Comparison of ENCODE assay signal across 11 cellular contexts in genomic region chr2:138716183-138716582, GRCh38.
DNase-seq lines count a peak whose midpoint lies in the region; ATAC-seq and TF ChIP-seq lines count a peak whose summit lies in the region.
"Had no signal": no experiment of that assay in that cellular context is flagged by ENCODE, and none has a peak within 500 bp of the region (broad histone marks: within the 10 kb centered on the region; RNA-seq: fewer than 3 reads in every experiment).

No MANE protein-coding gene starts in this region.

- CTCF ChIA-PET in Panc1 (lab: Charles Lee) = no interaction called here

- no peaks in the 10 kb centered on the region for H3K9me3 Mint-ChIP-seq in memory B cell

- DNase-seq in NCI-H82 (lab: John Stamatoyannopoulos, UW) (peak; percentile 40), NCI-H82 treated with DMSO at 0.1 percent for 48 hours (lab: John Stamatoyannopoulos, UW; ENCODE audit: unreplicated experiment) (no peak), Panc1 (ENCODE audit: low read depth, low spot score) (no peak), memory B cell (ENCODE audit: low spot score in 2 of 2) (no peak), NCI-H128 (lab: John Stamatoyannopoulos, UW; ENCODE audit: unreplicated experiment) (no peak)
- DNase-seq: amygdala, EL, NCI-H524 treated with DMSO at 0.1 percent for 48 hours had no signal

- no peak overlapping the region for H3K27ac ChIP-seq in Panc1 (ENCODE audit: low read length)

- no peaks in the 10 kb centered on the region for H3K36me3 Mint-ChIP-seq in memory B cell

- H3K4me3 Mint-ChIP-seq in memory B cell = no peak overlapping the region

- POLR2A ChIA-PET in Panc1 (lab: Charles Lee) = no interaction called here

- intact Hi-C loops in Panc1 (cut with micrococcal nuclease; ENCODE audit: unreplicated experiment) = no loop called here

- no peaks in the 10 kb centered on the region for H3K36me3 ChIP-seq in Panc1 (ENCODE audit: control insufficient read depth, insufficient read depth, low read length)

- peaks cover 8% of the 10 kb centered on the region for H3K27me3 Mint-ChIP-seq in memory B cell

- no TSS peak for BruUV-seq in Panc1 (replicated peaks; lab: Mats Ljungman, UMichigan)

- H3K27ac Mint-ChIP-seq in memory B cell = no peak overlapping the region

- no peaks in the 10 kb centered on the region for H3K9me3 ChIP-seq in Panc1 (ENCODE audit: control insufficient read depth, insufficient read depth, low read depth, low read length)

- ATAC-seq in HG02678 (IDR thresholded peaks at IDR 0.05; ENCODE audit: unreplicated experiment) (peak; percentile 34), Panc1 (no peak), memory B cell (ENCODE audit: low read depth) (peak; percentile 35), GM19395 (IDR thresholded peaks at IDR 0.05; ENCODE audit: unreplicated experiment) (no peak), GM21528 (IDR thresholded peaks at IDR 0.05; ENCODE audit: low FRiP score, unreplicated experiment) (no peak)

- H3K4me1 ChIP-seq in Panc1 (ENCODE audit: control insufficient read depth, insufficient read depth, low read length) = peaks cover 3% of the 10 kb centered on the region; the same call in 1 of the 2 replicates

- peak; percentile 27 for TF ChIP-seq CTCF in Panc1 (IDR thresholded peaks at IDR 0.05)

- no peak overlapping the region for H3K4me3 ChIP-seq in Panc1 (ENCODE audit: low read depth in 2 of 2, low read length in 2 of 2)

- H3K27me3 ChIP-seq in Panc1 (ENCODE audit: control insufficient read depth, insufficient read depth, low read length) = no peaks in the 10 kb centered on the region

- no peaks in the 10 kb centered on the region for H3K4me1 Mint-ChIP-seq in memory B cell

- in situ Hi-C loops in Panc1 (cut with HindIII; ENCODE audit: low pct_unique_long_range_greater_than_20kb, low sequenced_read_pairs) = no loop called here

Comparison
In these comparisons a context has a peak if more than half of its experiments do, and no peak if none do; other contexts are left out.
1. ATAC-seq: peak in HG02678 (single experiment) and memory B cell (single experiment); none in Panc1 (single experiment), GM19395 (single experiment) and GM21528 (single experiment).